Comparison of ENCODE assay signal across 18 cellular contexts in the genomic region with DNA sequence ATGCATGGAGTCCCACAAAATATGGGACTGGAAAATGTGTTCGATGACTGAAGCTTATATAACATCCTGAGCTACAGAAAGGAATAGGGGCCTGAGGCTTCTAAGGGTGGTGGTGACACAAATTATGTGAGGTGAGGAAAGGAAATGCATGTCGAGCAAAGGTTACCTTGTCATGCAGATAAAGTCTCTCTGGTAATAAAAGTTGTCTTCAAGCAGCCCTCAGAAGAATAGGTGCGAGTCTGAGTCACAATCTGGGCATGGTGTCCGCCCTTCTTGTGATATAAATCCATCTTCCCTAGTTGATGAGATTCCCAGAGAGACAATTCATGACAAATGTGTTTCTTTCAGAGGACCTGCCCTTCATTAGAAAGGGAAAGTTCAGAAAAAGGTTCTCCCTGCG.
DNase-seq lines count a peak whose midpoint lies in the region; ATAC-seq and TF ChIP-seq lines count a peak whose summit lies in the region.
"Had no signal": no experiment of that assay in that cellular context is flagged by ENCODE, and none has a peak within 500 bp of the region (broad histone marks: within the 10 kb centered on the region; RNA-seq: fewer than 3 reads in every experiment).

No MANE protein-coding gene starts in this region.

- ATAC-seq in GM23338 (no peak), psoas muscle (no peak)
- ATAC-seq: A549, HCT116 had no signal

- H3K4me3 Mint-ChIP-seq in GM23338 (peak overlapping the region; percentile 10; the same call in 1 of the 3 replicates), nephron progenitor cell (no peak overlapping the region)
- H3K4me3 Mint-ChIP-seq: B cell, CD14-positive monocyte had no signal

- H3K27ac ChIP-seq in GM23338 (ENCODE audit: low read depth): no peak overlapping the region
- no peak overlapping the region for H3K27ac ChIP-seq in psoas muscle
- H3K27ac ChIP-seq: A549, KMS-11 had no signal

- no peaks in the 10 kb centered on the region; the same call in 1 of the 2 replicates for H3K36me3 ChIP-seq in GM23338 (ENCODE audit: insufficient read depth)
- no peaks in the 10 kb centered on the region for H3K36me3 ChIP-seq in psoas muscle (ENCODE audit: insufficient read depth in 1 of 2, low read depth in 1 of 2)

- H2AFZ ChIP-seq in GM23338: no peak overlapping the region

- intact Hi-C loops in psoas muscle (cut with DNase I): no loop called here

- H3K36me3 Mint-ChIP-seq in GM23338 (ENCODE audit: low read depth) (peaks cover 9% of the 10 kb centered on the region; the same call in 1 of the 3 replicates), nephron progenitor cell (ENCODE audit: low read depth) (peaks cover 15% of the 10 kb centered on the region)
- H3K36me3 Mint-ChIP-seq: CD14-positive monocyte had no signal

- H3K4me1 Mint-ChIP-seq in GM23338 (peaks cover 46% of the 10 kb centered on the region), nephron progenitor cell (peaks cover 35% of the 10 kb centered on the region)
- H3K4me1 Mint-ChIP-seq: B cell, CD14-positive monocyte had no signal

- H4K20me1 ChIP-seq in GM23338 (replicated peaks; ENCODE audit: insufficient read depth): no peaks in the 10 kb centered on the region

- DNase-seq in GM23338 (ENCODE audit: low spot score) (no peak), LoVo (ENCODE audit: low spot score) (peak; percentile 44), iPS DF 19.7 (ENCODE audit: low read depth, low spot score) (peak; percentile 30), nephron progenitor cell (no peak), NCI-H510A treated with DMSO at 0.1 percent for 48 hours (lab: John Stamatoyannopoulos, UW) (no peak), GM10266 (ENCODE audit: extremely low spot score) (no peak), SHP77 (lab: John Stamatoyannopoulos, UW) (no peak), psoas muscle (no peak)
- DNase-seq: NCI-H1105, NCI-H2029 treated with DMSO at 0.1 percent for 48 hours, NCI-H226, NCI-H524, NCI-H774 had no signal

- no peaks in the 10 kb centered on the region for H3K9me3 ChIP-seq in psoas muscle
- H3K9me3 ChIP-seq: A549 had no signal

- H3K27me3 Mint-ChIP-seq in GM23338 (ENCODE audit: insufficient read depth, low read depth, poor library complexity): peaks cover 8% of the 10 kb centered on the region
- H3K27me3 Mint-ChIP-seq in nephron progenitor cell (ENCODE audit: low read depth, poor library complexity): no peaks in the 10 kb centered on the region
- H3K27me3 Mint-ChIP-seq: B cell had no signal

- no peak overlapping the region for H3K27ac Mint-ChIP-seq in GM23338
- peak overlapping the region; percentile 62 for H3K27ac Mint-ChIP-seq in nephron progenitor cell
- H3K27ac Mint-ChIP-seq: B cell, CD14-positive monocyte had no signal

- TF ChIP-seq CTCF in GM23338 (conservative IDR thresholded peaks at IDR 0.05; ENCODE audit: low read depth in 2 of 2): no peak
- TF ChIP-seq CTCF in nephron progenitor cell (IDR thresholded peaks at IDR 0.05): no peak
- TF ChIP-seq CTCF in GM10266 (IDR thresholded peaks at IDR 0.05; ENCODE audit: control insufficient read depth, insufficient read depth, low read depth, missing control alignments): no peak
- TF ChIP-seq CTCF in psoas muscle (IDR thresholded peaks at IDR 0.05): no peak

- H3K4me1 ChIP-seq in GM23338 (ENCODE audit: insufficient read depth) (peaks cover 34% of the 10 kb centered on the region), psoas muscle (no peaks in the 10 kb centered on the region)
- H3K4me1 ChIP-seq: A549 had no signal

- H3K4me2 ChIP-seq in GM23338: peak overlapping the region; percentile 65
- H3K4me2 ChIP-seq: A549, KMS-11 had no signal

- no peaks in the 10 kb centered on the region for H3K79me2 ChIP-seq in GM23338 (replicated peaks; ENCODE audit: insufficient read depth)

- H3K4me3 ChIP-seq in GM23338 (peak overlapping the region; percentile 38), psoas muscle (no peak overlapping the region)
- H3K4me3 ChIP-seq: A549 had no signal

- peaks cover 29% of the 10 kb centered on the region; the same call in 2 of the 3 replicates for H3K9me3 Mint-ChIP-seq in GM23338
- peaks cover 22% of the 10 kb centered on the region for H3K9me3 Mint-ChIP-seq in nephron progenitor cell

- WGBS in psoas muscle, 3 donors: 42 to 47% (median 46%) methylated on average over 5 of the region's 5 CpGs

- H3F3A ChIP-seq in GM23338 (replicated peaks; ENCODE audit: low read depth): no peaks in the 10 kb centered on the region

- H3K27me3 ChIP-seq in GM23338 (ENCODE audit: insufficient read depth): peaks cover 8% of the 10 kb centered on the region; the same call in 1 of the 2 replicates
- no peaks in the 10 kb centered on the region for H3K27me3 ChIP-seq in psoas muscle (ENCODE audit: insufficient read depth in 3 of 3, low read length in 2 of 3)

- H3K9me2 ChIP-seq in GM23338 (ENCODE audit: insufficient read depth): no peaks in the 10 kb centered on the region

TF ChIP-seq in GM23338, 12 proteins besides CTCF, POLR2A, EP300 and RAD21:
- no peak for TF ChIP-seq EZH2 (IDR thresholded peaks at IDR 0.05; ENCODE audit: low read depth, unreplicated experiment)
- no peak for TF ChIP-seq EZH2phosphoT487 (IDR thresholded peaks at IDR 0.05; ENCODE audit: unreplicated experiment)
- TF ChIP-seq POLR2AphosphoS5 (IDR thresholded peaks at IDR 0.05; ENCODE audit: low read depth): no peak
- no peak for TF ChIP-seq CREB1 (CRISPR knock-in tag; IDR thresholded peaks at IDR 0.05; ENCODE audit: low read depth)
- no peak for TF ChIP-seq ZNF331 (CRISPR knock-in tag; IDR thresholded peaks at IDR 0.05; ENCODE audit: low read depth)

Comparison
In these comparisons a context has a peak if more than half of its experiments do, and no peak if none do; other contexts are left out.
1. DNase-seq: peak in LoVo (single experiment) and iPS DF 19.7 (single experiment); none in GM23338 (single experiment), nephron progenitor cell (single experiment), NCI-H510A treated with DMSO at 0.1 percent for 48 hours (single experiment), GM10266 (single experiment), SHP77 (0 of 2) and psoas muscle (0 of 2).